ENCODE assay signal across 24 cellular contexts in the genomic region with DNA sequence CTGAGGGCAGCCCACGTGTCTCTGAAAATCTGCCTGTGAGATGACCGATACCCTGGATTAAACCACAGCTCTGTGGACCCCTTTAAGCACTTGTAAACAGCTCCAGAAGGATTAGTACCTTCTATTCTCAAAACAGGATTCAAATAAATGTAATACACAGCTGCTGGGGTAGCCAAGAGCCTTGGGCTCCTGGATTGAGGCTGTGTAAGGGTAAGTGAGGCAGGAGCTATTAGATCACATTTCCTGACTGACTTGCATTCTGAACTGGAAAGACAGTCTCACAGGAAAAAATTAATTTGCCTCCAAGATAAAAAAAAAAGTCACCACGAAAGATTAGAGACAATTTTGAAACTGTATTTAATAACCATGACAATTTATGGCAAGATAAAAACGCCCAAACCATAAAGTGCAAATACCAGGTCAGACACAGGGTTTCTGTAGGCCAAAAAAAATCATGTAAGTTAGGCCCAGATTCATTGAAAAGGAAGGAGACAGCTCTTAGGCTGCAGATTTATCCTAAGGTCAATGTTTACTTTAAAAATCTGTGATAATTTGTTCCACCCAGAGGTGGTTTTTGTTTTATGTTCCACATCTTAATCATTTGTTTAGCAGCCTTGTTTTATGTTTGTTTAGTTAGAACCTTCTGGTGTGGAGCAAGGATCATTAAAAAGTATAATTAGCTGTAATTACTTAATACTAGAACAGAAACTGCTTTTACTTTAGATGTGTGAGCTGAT.
DNase-seq lines count a peak whose midpoint lies in the region; ATAC-seq and TF ChIP-seq lines count a peak whose summit lies in the region.
"Had no signal": no experiment of that assay in that cellular context is flagged by ENCODE, and none has a peak within 500 bp of the region (broad histone marks: within the 10 kb centered on the region; RNA-seq: fewer than 3 reads in every experiment).

No MANE protein-coding gene starts in this region.

- H3K9me3 ChIP-seq in HEK293 (ENCODE audit: control insufficient read depth, insufficient read depth, low read depth, low read length): no peaks in the 10 kb centered on the region
- H3K9me3 ChIP-seq: prostate gland, transverse colon had no signal

- TF ChIP-seq CTCF in HEK293 (tag by site-specific recombination; IDR thresholded peaks at IDR 0.05): no peak
- TF ChIP-seq CTCF in glutamatergic neuron (IDR thresholded peaks at IDR 0.05; ENCODE audit: partially characterized antibody, unreplicated experiment): no peak
- no peak for TF ChIP-seq CTCF in progenitor cell of endocrine pancreas (IDR thresholded peaks at IDR 0.05; ENCODE audit: unreplicated experiment)

- POLR2A ChIA-PET in HEK293 (lab: Yijun Ruan, JAX): no interaction called here

- peak; percentile 84 for DNase-seq in NCI-H82 treated with DMSO at 0.1 percent for 48 hours (lab: John Stamatoyannopoulos, UW; ENCODE audit: unreplicated experiment)
- DNase-seq in glutamatergic neuron: no peak
- no peak for DNase-seq in progenitor cell of endocrine pancreas (ENCODE audit: low spot score, unreplicated experiment)
- no peak for DNase-seq in head of caudate nucleus
- DNase-seq in stimulated activated CD4-positive, alpha-beta T cell treated with anti-CD3 and anti-CD28 coated beads, Interleukin-4, amount 100 ng/mL, for 1 hour: no peak
- DNase-seq: activated CD8-positive, alpha-beta T cell treated with anti-CD3 and anti-CD28 coated beads for 36 hours; activated naive CD4-positive, alpha-beta T cell; DMS79; H7; kidney glomerular epithelial cell; natural killer cell; NCI-H1694; NCI-H226; small intestine; stimulated activated CD4-positive, alpha-beta T cell treated with anti-CD3 and anti-CD28 coated beads, Interleukin-4, amount 100 ng/mL, for 24 hours; transverse colon had no signal

- H3K27me3 Mint-ChIP-seq in glutamatergic neuron (ENCODE audit: unreplicated experiment): peaks cover 3% of the 10 kb centered on the region
- no peaks in the 10 kb centered on the region for H3K27me3 Mint-ChIP-seq in progenitor cell of endocrine pancreas
- H3K27me3 Mint-ChIP-seq: activated CD8-positive, alpha-beta T cell treated with anti-CD3 and anti-CD28 coated beads for 36 hours; dendritic cell treated with granulocyte-macrophage colony-stimulating factor and Interleukin-4, amounts not matched to agents 40 ng/mL and 50 ng/mL, for 4 days; stimulated activated naive CD8-positive, alpha-beta T cell treated with anti-CD3 and anti-CD28 coated beads, Interleukin-15, Interleukin-2, amounts not matched to agents 100 ng/mL and 50 ng/mL, for 24 hours had no signal

- CTCF ChIA-PET in HEK293 (lab: Yijun Ruan, JAX): interaction anchor here (0.6 to 1.1 kb wide), 3 partner anchors 12 to 971 kb away, joined by 3 read pairs; no protein-coding TSS in a partner anchor

- H3K4me1 ChIP-seq in HEK293 (ENCODE audit: control insufficient read depth, insufficient read depth, low read length): peaks cover 22% of the 10 kb centered on the region
- H3K4me1 ChIP-seq: prostate gland had no signal

- H3K36me3 Mint-ChIP-seq in glutamatergic neuron (ENCODE audit: unreplicated experiment): no peaks in the 10 kb centered on the region
- peaks cover 16% of the 10 kb centered on the region for H3K36me3 Mint-ChIP-seq in progenitor cell of endocrine pancreas (ENCODE audit: insufficient read depth)
- H3K36me3 Mint-ChIP-seq: natural killer cell had no signal

- intact Hi-C loops in head of caudate nucleus (cut with DNase I): no loop called here

- no peak overlapping the region for H3K4me3 ChIP-seq in HEK293 (ENCODE audit: low read depth, low read length)
- H3K4me3 ChIP-seq: prostate gland, transverse colon had no signal

- H3K27ac ChIP-seq in HEK293 (ENCODE audit: extremely low read depth, low read depth, low read length): peak overlapping the region; percentile 52
- H3K27ac ChIP-seq: prostate gland, transverse colon had no signal

- H3K4me1 Mint-ChIP-seq in glutamatergic neuron (ENCODE audit: low read depth, unreplicated experiment) (peaks cover 22% of the 10 kb centered on the region), progenitor cell of endocrine pancreas (ENCODE audit: low read depth) (peaks cover 16% of the 10 kb centered on the region)

- ATAC-seq in HG03095 (IDR thresholded peaks at IDR 0.05; ENCODE audit: unreplicated experiment): no peak
- ATAC-seq: activated CD8-positive, alpha-beta T cell treated with anti-CD3 and anti-CD28 coated beads for 36 hours; HepG2; natural killer cell had no signal

- peaks cover 0 to 17% of the 10 kb centered on the region in 2 experiments; a peak in 1 of 3 replicates for H3K36me3 ChIP-seq in HEK293 (ENCODE audit: control insufficient read depth in 2 of 2, insufficient read depth in 1 of 2, low read length in 2 of 2)
- H3K36me3 ChIP-seq: prostate gland, transverse colon had no signal

- H3K27ac Mint-ChIP-seq in glutamatergic neuron (ENCODE audit: unreplicated experiment) (peak overlapping the region; percentile 87), progenitor cell of endocrine pancreas (peak overlapping the region; percentile 65)
- H3K27ac Mint-ChIP-seq: activated CD8-positive, alpha-beta T cell treated with anti-CD3 and anti-CD28 coated beads for 36 hours; dendritic cell treated with granulocyte-macrophage colony-stimulating factor and Interleukin-4, amounts not matched to agents 40 ng/mL and 50 ng/mL, for 4 days; natural killer cell; stimulated activated naive CD8-positive, alpha-beta T cell treated with anti-CD3 and anti-CD28 coated beads, Interleukin-15, Interleukin-2, amounts not matched to agents 100 ng/mL and 50 ng/mL, for 24 hours; T-helper 2 cell treated with Interferon-gamma antibody and Interleukin-4, amounts not matched to agents 5 μg/mL and 100 μg/mL, for 36 hours had no signal

- peaks cover 2% of the 10 kb centered on the region for H3K9me3 Mint-ChIP-seq in glutamatergic neuron (ENCODE audit: unreplicated experiment)
- peaks cover 3% of the 10 kb centered on the region for H3K9me3 Mint-ChIP-seq in progenitor cell of endocrine pancreas (ENCODE audit: low read depth)
- H3K9me3 Mint-ChIP-seq: activated CD8-positive, alpha-beta T cell treated with anti-CD3 and anti-CD28 coated beads for 36 hours; dendritic cell treated with granulocyte-macrophage colony-stimulating factor and Interleukin-4, amounts not matched to agents 40 ng/mL and 50 ng/mL, for 4 days; natural killer cell; stimulated activated naive CD8-positive, alpha-beta T cell treated with anti-CD3 and anti-CD28 coated beads, Interleukin-15, Interleukin-2, amounts not matched to agents 100 ng/mL and 50 ng/mL, for 24 hours; T-helper 2 cell treated with Interferon-gamma antibody and Interleukin-4, amounts not matched to agents 5 μg/mL and 100 μg/mL, for 36 hours; WTC11 had no signal

- H3K4me3 Mint-ChIP-seq in glutamatergic neuron (ENCODE audit: unreplicated experiment) (no peak overlapping the region), progenitor cell of endocrine pancreas (ENCODE audit: low read depth) (no peak overlapping the region)
- H3K4me3 Mint-ChIP-seq: activated CD8-positive, alpha-beta T cell treated with anti-CD3 and anti-CD28 coated beads for 36 hours; dendritic cell treated with granulocyte-macrophage colony-stimulating factor and Interleukin-4, amounts not matched to agents 40 ng/mL and 50 ng/mL, for 4 days; natural killer cell; stimulated activated naive CD8-positive, alpha-beta T cell treated with anti-CD3 and anti-CD28 coated beads, Interleukin-15, Interleukin-2, amounts not matched to agents 100 ng/mL and 50 ng/mL, for 24 hours; T-helper 2 cell treated with Interferon-gamma antibody and Interleukin-4, amounts not matched to agents 5 μg/mL and 100 μg/mL, for 36 hours; WTC11 had no signal

TF ChIP-seq in HEK293, 187 proteins besides CTCF, POLR2A, EP300 and RAD21:
- TF ChIP-seq GFI1B (tag by site-specific recombination; IDR thresholded peaks at IDR 0.05): peak; percentile 84
- TF ChIP-seq ZBTB20 (tag by site-specific recombination; IDR thresholded peaks at IDR 0.05): 0 out of 2 replicates have a peak, but pooled peaks have one; percentile 13
- TF ChIP-seq BCL11B (tag by site-specific recombination; IDR thresholded peaks at IDR 0.05; ENCODE audit: low read depth): no peak
- peak; percentile 71; the same call in 1 of the 2 replicates for TF ChIP-seq TCF7L2 (IDR thresholded peaks at IDR 0.05; ENCODE audit: borderline replicate concordance, low read depth, low read length)
- TF ChIP-seq ZSCAN16 (tag by site-specific recombination; IDR thresholded peaks at IDR 0.05): 0 out of 2 replicates have a peak, but pooled peaks have one; percentile 13
- TF ChIP-seq ZNF777 (tag by site-specific recombination; IDR thresholded peaks at IDR 0.05; ENCODE audit: borderline replicate concordance): no peak
- TF ChIP-seq, protein P1, sequence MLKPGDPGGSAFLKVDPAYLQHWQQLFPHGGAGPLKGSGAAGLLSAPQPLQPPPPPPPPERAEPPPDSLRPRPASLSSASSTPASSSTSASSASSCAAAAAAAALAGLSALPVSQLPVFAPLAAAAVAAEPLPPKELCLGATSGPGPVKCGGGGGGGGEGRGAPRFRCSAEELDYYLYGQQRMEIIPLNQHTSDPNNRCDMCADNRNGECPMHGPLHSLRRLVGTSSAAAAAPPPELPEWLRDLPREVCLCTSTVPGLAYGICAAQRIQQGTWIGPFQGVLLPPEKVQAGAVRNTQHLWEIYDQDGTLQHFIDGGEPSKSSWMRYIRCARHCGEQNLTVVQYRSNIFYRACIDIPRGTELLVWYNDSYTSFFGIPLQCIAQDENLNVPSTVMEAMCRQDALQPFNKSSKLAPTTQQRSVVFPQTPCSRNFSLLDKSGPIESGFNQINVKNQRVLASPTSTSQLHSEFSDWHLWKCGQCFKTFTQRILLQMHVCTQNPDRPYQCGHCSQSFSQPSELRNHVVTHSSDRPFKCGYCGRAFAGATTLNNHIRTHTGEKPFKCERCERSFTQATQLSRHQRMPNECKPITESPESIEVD (tag by site-specific recombination; IDR thresholded peaks at IDR 0.05): peak; percentile 65; the same call in 1 of the 2 replicates
- TF ChIP-seq GLIS1 (tag by site-specific recombination; IDR thresholded peaks at IDR 0.05): peak; percentile 14; the same call in 1 of the 2 replicates
- TF ChIP-seq ZSCAN30 (tag by site-specific recombination; IDR thresholded peaks at IDR 0.05): no peak
- 0 out of 2 replicates have a peak, but pooled peaks have one; percentile 26 for TF ChIP-seq OSR2 (tag by site-specific recombination; IDR thresholded peaks at IDR 0.05)
- peak; percentile 74 for TF ChIP-seq WT1 (tag by site-specific recombination; IDR thresholded peaks at IDR 0.05)
- TF ChIP-seq, protein P2, sequence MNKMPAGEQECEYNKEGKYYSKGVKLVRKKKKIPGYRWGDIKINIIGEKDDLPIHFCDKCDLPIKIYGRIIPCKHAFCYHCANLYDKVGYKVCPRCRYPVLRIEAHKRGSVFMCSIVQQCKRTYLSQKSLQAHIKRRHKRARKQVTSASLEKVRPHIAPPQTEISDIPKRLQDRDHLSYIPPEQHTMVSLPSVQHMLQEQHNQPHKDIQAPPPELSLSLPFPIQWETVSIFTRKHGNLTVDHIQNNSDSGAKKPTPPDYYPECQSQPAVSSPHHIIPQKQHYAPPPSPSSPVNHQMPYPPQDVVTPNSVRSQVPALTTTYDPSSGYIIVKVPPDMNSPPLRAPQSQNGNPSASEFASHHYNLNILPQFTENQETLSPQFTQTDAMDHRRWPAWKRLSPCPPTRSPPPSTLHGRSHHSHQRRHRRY (tag by site-specific recombination; IDR thresholded peaks at IDR 0.05): no peak
TF ChIP-seq in HEK293: peak in this region for 8.
